Comparison of ENCODE assay signal across 14 cellular contexts in genomic region chrX:50697691-50698090, GRCh38.
DNase-seq lines count a peak whose midpoint lies in the region; ATAC-seq, FAIRE-seq and TF ChIP-seq lines count a peak whose summit lies in the region.
"Had no signal": no experiment of that assay in that cellular context is flagged by ENCODE, and none has a peak within 500 bp of the region (broad histone marks: within the 10 kb centered on the region; RNA-seq: fewer than 3 reads in every experiment).

No MANE protein-coding gene starts in this region.

- intact Hi-C loops in right lobe of liver (cut with DNase I): no loop called here
- intact Hi-C loops in aorta (cut with DNase I): loop anchor here (5.0 to 10.0 kb wide), 2 partner anchors 115 to 287 kb away; partner anchors contain the start of gene SHROOM4 (in 1 of the 2)

- H3K27ac ChIP-seq in liver (ENCODE audit: low read depth in 1 of 2, low read length in 2 of 2) (no peak overlapping the region), right lobe of liver (no peak overlapping the region), aorta (ENCODE audit: low read depth in 1 of 2, low read length in 2 of 2) (no peak overlapping the region), substantia nigra (ENCODE audit: low read depth, low read length, poor library complexity, severe bottlenecking) (no peak overlapping the region)
- H3K27ac ChIP-seq: vagina had no signal

- TF ChIP-seq CTCF in liver (IDR thresholded peaks at IDR 0.05; ENCODE audit: low read depth, low read length, missing input control) (no peak), right lobe of liver (IDR thresholded peaks at IDR 0.05) (no peak), bronchial epithelial cell (IDR thresholded peaks at IDR 0.05; ENCODE audit: insufficient read depth, low read length, severe bottlenecking) (no peak)

- no peak overlapping the region for H3K9ac ChIP-seq in liver (ENCODE audit: low read depth in 1 of 2, low read length in 2 of 2)

- TF ChIP-seq RAD21 in liver (IDR thresholded peaks at IDR 0.05): no peak

- H3K4me3 ChIP-seq in liver (ENCODE audit: low read depth in 1 of 3, low read length in 3 of 3) (no peak overlapping the region), right lobe of liver (no peak overlapping the region), bronchial epithelial cell (ENCODE audit: low read depth, low read length) (no peak overlapping the region), aorta (ENCODE audit: low read length in 2 of 2) (no peak overlapping the region)
- H3K4me3 ChIP-seq: vagina had no signal

- no peak for TF ChIP-seq POLR2A in right lobe of liver (IDR thresholded peaks at IDR 0.05)

- ATAC-seq in right lobe of liver (no peak), aorta (ENCODE audit: low FRiP score) (peak; percentile 57), GM21786 (IDR thresholded peaks at IDR 0.05; ENCODE audit: unreplicated experiment) (no peak), HG03521 (IDR thresholded peaks at IDR 0.05; ENCODE audit: unreplicated experiment) (no peak)
- ATAC-seq: activated T-cell treated with anti-CD3 and anti-CD28 coated beads, Interleukin-2, amount 50 U/mL, for 4 hours had no signal

- WGBS in liver: 52% methylated on average over 2 of the region's 2 CpGs
- 18% methylated on average over 2 of the region's 2 CpGs for WGBS in right lobe of liver (ENCODE audit: insufficient coverage, low coverage, low lambda C conversion rate, missing lambda C conversion rate)
- whole genome bisulfite sequencing in aorta, 2 donors: 6% methylated on average over 2 of the region's 2 CpGs

- no peak for DNase-seq in right lobe of liver
- DNase-seq in bronchial epithelial cell (ENCODE audit: low read depth): peak; percentile 78
- DNase-seq in iris pigment epithelial cell (ENCODE audit: low read depth): peak; percentile 84
- no peak for DNase-seq in aorta
- no peak for DNase-seq in substantia nigra (lab: John Stamatoyannopoulos, UW)
- DNase-seq: activated T-cell treated with anti-CD3 and anti-CD28 coated beads, Interleukin-2, amount 50 U/mL, for 4 hours; AML-193; effector CD8-positive, alpha-beta T cell; stimulated activated CD4-positive, alpha-beta T cell treated with anti-CD3 and anti-CD28 coated beads, Interleukin-4, amount 100 ng/mL, for 4 hours had no signal

- no peak for FAIRE-seq in bronchial epithelial cell (lab: Jason Lieb, UNC)
- FAIRE-seq: GM12891 had no signal

- no peaks in the 10 kb centered on the region for H3K36me3 ChIP-seq in liver (ENCODE audit: control insufficient read depth in 4 of 4, insufficient read depth in 3 of 4, low read depth in 1 of 4, low read length in 3 of 4)
- H3K36me3 ChIP-seq in right lobe of liver: no peaks in the 10 kb centered on the region
- no peaks in the 10 kb centered on the region for H3K36me3 ChIP-seq in bronchial epithelial cell (ENCODE audit: control insufficient read depth, insufficient read depth, low read length)
- no peaks in the 10 kb centered on the region for H3K36me3 ChIP-seq in aorta (ENCODE audit: control insufficient read depth in 1 of 2, insufficient read depth in 2 of 2, low read length in 1 of 2)
- H3K36me3 ChIP-seq: vagina had no signal

- H3K27me3 ChIP-seq in liver (ENCODE audit: control insufficient read depth in 4 of 4, insufficient read depth in 4 of 4, low read length in 3 of 4) (peaks cover 0 to 8% (median 0%) of the 10 kb centered on the region in 4 donors), right lobe of liver (peaks cover 0 to 9% of the 10 kb centered on the region in 2 donors), bronchial epithelial cell (ENCODE audit: control insufficient read depth, insufficient read depth, low read length) (no peaks in the 10 kb centered on the region), aorta (ENCODE audit: control insufficient read depth in 1 of 2, insufficient read depth in 2 of 2, low read length in 1 of 2) (no peaks in the 10 kb centered on the region)
- H3K27me3 ChIP-seq: vagina had no signal

- H3K4me1 ChIP-seq in liver (ENCODE audit: control insufficient read depth in 4 of 4, insufficient read depth in 4 of 4, low read length in 3 of 4): no peaks in the 10 kb centered on the region
- no peaks in the 10 kb centered on the region for H3K4me1 ChIP-seq in right lobe of liver
- peaks cover 1 to 2% of the 10 kb centered on the region in 2 donors for H3K4me1 ChIP-seq in aorta (ENCODE audit: control insufficient read depth in 1 of 2, insufficient read depth in 2 of 2, low read length in 2 of 2)
- H3K4me1 ChIP-seq: vagina had no signal

- no peaks in the 10 kb centered on the region for H3K9me3 ChIP-seq in liver (ENCODE audit: control insufficient read depth in 4 of 4, low read length in 3 of 4)
- H3K9me3 ChIP-seq in right lobe of liver: no peaks in the 10 kb centered on the region
- no peaks in the 10 kb centered on the region for H3K9me3 ChIP-seq in aorta (ENCODE audit: control insufficient read depth, low read length)
- H3K9me3 ChIP-seq: vagina had no signal

TF ChIP-seq in liver, 16 proteins besides CTCF, POLR2A, EP300 and RAD21:
- peak; percentile 34 to 51 for TF ChIP-seq JUND (IDR thresholded peaks at IDR 0.05)
- TF ChIP-seq, protein P1, sequence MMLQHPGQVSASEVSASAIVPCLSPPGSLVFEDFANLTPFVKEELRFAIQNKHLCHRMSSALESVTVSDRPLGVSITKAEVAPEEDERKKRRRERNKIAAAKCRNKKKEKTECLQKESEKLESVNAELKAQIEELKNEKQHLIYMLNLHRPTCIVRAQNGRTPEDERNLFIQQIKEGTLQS (IDR thresholded peaks at IDR 0.05): no peak

Comparison
In these comparisons a context has a peak if more than half of its experiments do, and no peak if none do; other contexts are left out.
1. DNase-seq: peak in bronchial epithelial cell (single experiment) and iris pigment epithelial cell (single experiment); none in right lobe of liver (0 of 3), aorta (0 of 2) and substantia nigra (0 of 49).
2. intact Hi-C loops: an anchor here in aorta (5.0 to 10.0 kb wide); none called in right lobe of liver.